In genomic region chr12:88248606-88249005, GRCh38 we compare ENCODE assay signal across 22 cellular contexts.
"Had no signal": no experiment of that assay in that cellular context is flagged by ENCODE, and none has a peak within 500 bp of the region (broad histone marks: within the 10 kb centered on the region; RNA-seq: fewer than 3 reads in every experiment).

No MANE protein-coding gene starts in this region.

- H3K4me3 ChIP-seq: SK-N-MC had no signal

- ATAC-seq: activated naive CD4-positive, alpha-beta T cell treated with anti-CD3 and anti-CD28 coated beads, Interleukin-2, amount 50 U/mL, for 72 hours; activated naive CD8-positive, alpha-beta T cell treated with anti-CD3 and anti-CD28 coated beads, Interleukin-2, amount 50 U/mL, for 24 hours; activated T-cell treated with anti-CD3 and anti-CD28 coated beads, Interleukin-2, amount 50 U/mL, for 4 hours; Panc1; Right ventricle myocardium inferior; T-cell had no signal

- DNase-seq: activated B cell treated with CpG ODN at 0.5 μM for 24 hours; activated CD4-positive, alpha-beta memory T cell treated with anti-CD3 and anti-CD28 coated beads for 36 hours; activated CD4-positive, alpha-beta T cell treated with anti-CD3 and anti-CD28 coated beads for 1 hour; activated CD4-positive, alpha-beta T cell treated with anti-CD3 and anti-CD28 coated beads, Interleukin-2, amount 10 ng/mL, durations not matched to agents 24 days and 14 days; activated CD8-positive, alpha-beta memory T cell treated with anti-CD3 and anti-CD28 coated beads for 24 hours; activated effector memory CD4-positive, alpha-beta T cell treated with anti-CD3 and anti-CD28 coated beads, Interleukin-2, amount 50 U/mL, for 16 hours; activated naive CD4-positive, alpha-beta T cell treated with Interleukin-2 at 50 U/mL for 16 hours; activated naive CD8-positive, alpha-beta T cell treated with anti-CD3 and anti-CD28 coated beads, Interleukin-2, amount 50 U/mL, for 24 hours; activated T-cell treated with anti-CD3 and anti-CD28 coated beads, Interleukin-2, amount 50 U/mL, for 4 hours; amniotic stem cell; NCI-H1105 treated with DMSO at 0.1 percent for 48 hours; NCI-H1436 treated with DMSO at 0.1 percent for 48 hours; NCI-H187; NCI-H2081 treated with DMSO at 0.1 percent for 48 hours; NCI-H82; RPMI8226; T-cell; T1000 had no signal

- H3K27ac ChIP-seq: SK-N-MC had no signal
